In the genomic region with DNA sequence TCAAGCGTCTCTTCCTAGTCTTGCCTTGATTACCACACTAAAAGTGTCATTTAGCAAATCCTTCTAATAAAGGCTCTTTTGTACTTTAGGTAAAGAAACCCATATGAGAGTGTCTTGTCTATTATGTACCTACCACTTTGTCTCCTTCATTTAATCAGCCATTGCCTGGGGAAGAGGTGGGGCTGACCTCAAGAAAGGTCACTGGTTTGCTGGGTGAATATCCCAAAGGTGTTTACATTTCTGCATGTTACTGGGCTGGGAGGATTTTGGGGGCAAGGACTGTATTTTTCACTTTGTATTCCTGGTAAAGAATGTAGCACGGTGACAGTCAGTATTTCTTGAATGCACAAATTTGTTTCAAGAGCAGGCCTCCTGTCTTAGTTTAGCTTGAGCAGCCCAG, we compare ENCODE assay signal across 3 cellular contexts.
TF ChIP-seq lines count a peak whose summit lies in the region.

No MANE protein-coding gene starts in this region.

TF ChIP-seq in HepG2, 621 proteins besides CTCF, POLR2A, EP300 and RAD21 (continues in another document):
- TF ChIP-seq SOX6 (IDR thresholded peaks at IDR 0.05): no peak
- TF ChIP-seq SOX6 (CRISPR knock-in tag; IDR thresholded peaks at IDR 0.05): peak; percentile 45; the same call in 1 of the 2 replicates
- TF ChIP-seq FOXK1 (CRISPR knock-in tag; IDR thresholded peaks at IDR 0.05; ENCODE audit: borderline replicate concordance, low read depth): peak; percentile 29; the same call in 1 of the 2 replicates
- 0 out of 2 replicates have a peak, but pooled peaks have one; percentile 33 for TF ChIP-seq ZMYM4 (CRISPR knock-in tag; IDR thresholded peaks at IDR 0.05)
- TF ChIP-seq RXRA (CRISPR knock-in tag; IDR thresholded peaks at IDR 0.05): peak; percentile 24; the same call in 1 of the 2 replicates
- peak; percentile 55 for TF ChIP-seq FOXA3 (CRISPR knock-in tag; IDR thresholded peaks at IDR 0.05)
- no peak for TF ChIP-seq ZNF329 (CRISPR knock-in tag; IDR thresholded peaks at IDR 0.05; ENCODE audit: low read depth)
- TF ChIP-seq FOXA1 (IDR thresholded peaks at IDR 0.05): no peak
- peak; percentile 70 for TF ChIP-seq FOXA1 (CRISPR knock-in tag; IDR thresholded peaks at IDR 0.05)
- TF ChIP-seq NR2F2 (IDR thresholded peaks at IDR 0.05; ENCODE audit: borderline replicate concordance, low read depth): peak; percentile 42; the same call in 1 of the 2 replicates
- TF ChIP-seq, protein P1, sequence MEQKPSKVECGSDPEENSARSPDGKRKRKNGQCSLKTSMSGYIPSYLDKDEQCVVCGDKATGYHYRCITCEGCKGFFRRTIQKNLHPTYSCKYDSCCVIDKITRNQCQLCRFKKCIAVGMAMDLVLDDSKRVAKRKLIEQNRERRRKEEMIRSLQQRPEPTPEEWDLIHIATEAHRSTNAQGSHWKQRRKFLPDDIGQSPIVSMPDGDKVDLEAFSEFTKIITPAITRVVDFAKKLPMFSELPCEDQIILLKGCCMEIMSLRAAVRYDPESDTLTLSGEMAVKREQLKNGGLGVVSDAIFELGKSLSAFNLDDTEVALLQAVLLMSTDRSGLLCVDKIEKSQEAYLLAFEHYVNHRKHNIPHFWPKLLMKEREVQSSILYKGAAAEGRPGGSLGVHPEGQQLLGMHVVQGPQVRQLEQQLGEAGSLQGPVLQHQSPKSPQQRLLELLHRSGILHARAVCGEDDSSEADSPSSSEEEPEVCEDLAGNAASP (CRISPR knock-in tag; IDR thresholded peaks at IDR 0.05; ENCODE audit: borderline replicate concordance): peak; percentile 88; the same call in 1 of the 2 replicates
- no peak for TF ChIP-seq SOX13 (IDR thresholded peaks at IDR 0.05)
- peak in 1 of 2 experiments; percentile 53; a peak in 2 of 4 replicates for TF ChIP-seq SOX13 (CRISPR knock-in tag; conservative IDR thresholded peaks at IDR 0.05 in 1 of 2, IDR thresholded peaks at IDR 0.05 in 1 of 2)
- no peak for TF ChIP-seq ZFP36L1 (CRISPR knock-in tag; IDR thresholded peaks at IDR 0.05)
- TF ChIP-seq, protein P2, sequence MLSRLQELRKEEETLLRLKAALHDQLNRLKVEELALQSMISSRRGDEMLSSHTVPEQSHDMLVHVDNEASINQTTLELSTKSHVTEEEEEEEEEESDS (CRISPR knock-in tag; IDR thresholded peaks at IDR 0.05; ENCODE audit: borderline replicate concordance): no peak
- TF ChIP-seq NCOA1 (CRISPR knock-in tag; IDR thresholded peaks at IDR 0.05): no peak
- 0 out of 2 replicates have a peak, but pooled peaks have one; percentile 15 for TF ChIP-seq BCL6 (CRISPR knock-in tag; IDR thresholded peaks at IDR 0.05)
- TF ChIP-seq, protein P3, sequence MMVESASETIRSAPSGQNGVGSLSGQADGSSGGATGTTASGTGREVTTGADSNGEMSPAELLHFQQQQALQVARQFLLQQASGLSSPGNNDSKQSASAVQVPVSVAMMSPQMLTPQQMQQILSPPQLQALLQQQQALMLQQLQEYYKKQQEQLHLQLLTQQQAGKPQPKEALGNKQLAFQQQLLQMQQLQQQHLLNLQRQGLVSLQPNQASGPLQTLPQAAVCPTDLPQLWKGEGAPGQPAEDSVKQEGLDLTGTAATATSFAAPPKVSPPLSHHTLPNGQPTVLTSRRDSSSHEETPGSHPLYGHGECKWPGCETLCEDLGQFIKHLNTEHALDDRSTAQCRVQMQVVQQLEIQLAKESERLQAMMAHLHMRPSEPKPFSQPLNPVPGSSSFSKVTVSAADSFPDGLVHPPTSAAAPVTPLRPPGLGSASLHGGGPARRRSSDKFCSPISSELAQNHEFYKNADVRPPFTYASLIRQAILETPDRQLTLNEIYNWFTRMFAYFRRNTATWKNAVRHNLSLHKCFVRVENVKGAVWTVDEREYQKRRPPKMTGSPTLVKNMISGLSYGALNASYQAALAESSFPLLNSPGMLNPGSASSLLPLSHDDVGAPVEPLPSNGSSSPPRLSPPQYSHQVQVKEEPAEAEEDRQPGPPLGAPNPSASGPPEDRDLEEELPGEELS (CRISPR knock-in tag; IDR thresholded peaks at IDR 0.05): 0 out of 2 replicates have a peak, but pooled peaks have one; percentile 20
- TF ChIP-seq SP5 (CRISPR knock-in tag; IDR thresholded peaks at IDR 0.05; ENCODE audit: borderline replicate concordance, low read depth): peak; percentile 66
- TF ChIP-seq ARNT (IDR thresholded peaks at IDR 0.05): no peak

TF ChIP-seq in K562, 482 proteins besides CTCF, POLR2A, EP300 and RAD21:
- TF ChIP-seq ZFP1 (CRISPR knock-in tag; IDR thresholded peaks at IDR 0.05): no peak
- TF ChIP-seq, protein P4, sequence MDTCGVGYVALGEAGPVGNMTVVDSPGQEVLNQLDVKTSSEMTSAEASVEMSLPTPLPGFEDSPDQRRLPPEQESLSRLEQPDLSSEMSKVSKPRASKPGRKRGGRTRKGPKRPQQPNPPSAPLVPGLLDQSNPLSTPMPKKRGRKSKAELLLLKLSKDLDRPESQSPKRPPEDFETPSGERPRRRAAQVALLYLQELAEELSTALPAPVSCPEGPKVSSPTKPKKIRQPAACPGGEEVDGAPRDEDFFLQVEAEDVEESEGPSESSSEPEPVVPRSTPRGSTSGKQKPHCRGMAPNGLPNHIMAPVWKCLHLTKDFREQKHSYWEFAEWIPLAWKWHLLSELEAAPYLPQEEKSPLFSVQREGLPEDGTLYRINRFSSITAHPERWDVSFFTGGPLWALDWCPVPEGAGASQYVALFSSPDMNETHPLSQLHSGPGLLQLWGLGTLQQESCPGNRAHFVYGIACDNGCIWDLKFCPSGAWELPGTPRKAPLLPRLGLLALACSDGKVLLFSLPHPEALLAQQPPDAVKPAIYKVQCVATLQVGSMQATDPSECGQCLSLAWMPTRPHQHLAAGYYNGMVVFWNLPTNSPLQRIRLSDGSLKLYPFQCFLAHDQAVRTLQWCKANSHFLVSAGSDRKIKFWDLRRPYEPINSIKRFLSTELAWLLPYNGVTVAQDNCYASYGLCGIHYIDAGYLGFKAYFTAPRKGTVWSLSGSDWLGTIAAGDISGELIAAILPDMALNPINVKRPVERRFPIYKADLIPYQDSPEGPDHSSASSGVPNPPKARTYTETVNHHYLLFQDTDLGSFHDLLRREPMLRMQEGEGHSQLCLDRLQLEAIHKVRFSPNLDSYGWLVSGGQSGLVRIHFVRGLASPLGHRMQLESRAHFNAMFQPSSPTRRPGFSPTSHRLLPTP (IDR thresholded peaks at IDR 0.05; ENCODE audit: borderline replicate concordance, extremely low read depth, insufficient read length): no peak
- peak; percentile 37; the same call in 1 of the 2 replicates for TF ChIP-seq NR2C1 (IDR thresholded peaks at IDR 0.05)
- TF ChIP-seq NR2C1 (tag; IDR thresholded peaks at IDR 0.05): no peak
- TF ChIP-seq, protein P5, sequence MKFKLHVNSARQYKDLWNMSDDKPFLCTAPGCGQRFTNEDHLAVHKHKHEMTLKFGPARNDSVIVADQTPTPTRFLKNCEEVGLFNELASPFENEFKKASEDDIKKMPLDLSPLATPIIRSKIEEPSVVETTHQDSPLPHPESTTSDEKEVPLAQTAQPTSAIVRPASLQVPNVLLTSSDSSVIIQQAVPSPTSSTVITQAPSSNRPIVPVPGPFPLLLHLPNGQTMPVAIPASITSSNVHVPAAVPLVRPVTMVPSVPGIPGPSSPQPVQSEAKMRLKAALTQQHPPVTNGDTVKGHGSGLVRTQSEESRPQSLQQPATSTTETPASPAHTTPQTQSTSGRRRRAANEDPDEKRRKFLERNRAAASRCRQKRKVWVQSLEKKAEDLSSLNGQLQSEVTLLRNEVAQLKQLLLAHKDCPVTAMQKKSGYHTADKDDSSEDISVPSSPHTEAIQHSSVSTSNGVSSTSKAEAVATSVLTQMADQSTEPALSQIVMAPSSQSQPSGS (CRISPR knock-in tag; IDR thresholded peaks at IDR 0.05): no peak
- no peak for TF ChIP-seq NR2C2 (CRISPR knock-in tag; IDR thresholded peaks at IDR 0.05)
- TF ChIP-seq NR2C2 (tag; IDR thresholded peaks at IDR 0.05): 0 out of 2 replicates have a peak, but pooled peaks have one; percentile 25
- TF ChIP-seq FOXK2 (conservative IDR thresholded peaks at IDR 0.05 in 1 of 2, IDR thresholded peaks at IDR 0.05 in 1 of 2; ENCODE audit: low read depth in 2 of 2): peak in 1 of 2 experiments; percentile 20; a peak in 1 of 4 replicates
- no peak for TF ChIP-seq IFI16 (CRISPR knock-in tag; IDR thresholded peaks at IDR 0.05)
TF ChIP-seq in K562: peak in this region for 3.

TF ChIP-seq in SK-N-SH treated with all-trans-retinoic acid at 6 μM for 48 hours, 23 proteins besides CTCF, POLR2A, EP300 and RAD21:
- no peak for TF ChIP-seq OSR1 (CRISPR knock-in tag; IDR thresholded peaks at IDR 0.05)
- TF ChIP-seq, protein P6, sequence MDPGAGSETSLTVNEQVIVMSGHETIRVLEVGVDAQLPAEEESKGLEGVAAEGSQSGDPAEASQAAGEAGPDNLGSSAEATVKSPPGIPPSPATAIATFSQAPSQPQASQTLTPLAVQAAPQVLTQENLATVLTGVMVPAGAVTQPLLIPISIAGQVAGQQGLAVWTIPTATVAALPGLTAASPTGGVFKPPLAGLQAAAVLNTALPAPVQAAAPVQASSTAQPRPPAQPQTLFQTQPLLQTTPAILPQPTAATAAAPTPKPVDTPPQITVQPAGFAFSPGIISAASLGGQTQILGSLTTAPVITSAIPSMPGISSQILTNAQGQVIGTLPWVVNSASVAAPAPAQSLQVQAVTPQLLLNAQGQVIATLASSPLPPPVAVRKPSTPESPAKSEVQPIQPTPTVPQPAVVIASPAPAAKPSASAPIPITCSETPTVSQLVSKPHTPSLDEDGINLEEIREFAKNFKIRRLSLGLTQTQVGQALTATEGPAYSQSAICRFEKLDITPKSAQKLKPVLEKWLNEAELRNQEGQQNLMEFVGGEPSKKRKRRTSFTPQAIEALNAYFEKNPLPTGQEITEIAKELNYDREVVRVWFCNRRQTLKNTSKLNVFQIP (CRISPR knock-in tag; IDR thresholded peaks at IDR 0.05; ENCODE audit: borderline replicate concordance, low read depth): no peak
- no peak for TF ChIP-seq ZNF70 (CRISPR knock-in tag; IDR thresholded peaks at IDR 0.05)
- TF ChIP-seq BACH2 (CRISPR knock-in tag; IDR thresholded peaks at IDR 0.05; ENCODE audit: borderline replicate concordance): no peak
- no peak for TF ChIP-seq ZFP3 (CRISPR knock-in tag; IDR thresholded peaks at IDR 0.05)
- no peak for TF ChIP-seq ARNTL (CRISPR knock-in tag; IDR thresholded peaks at IDR 0.05; ENCODE audit: borderline replicate concordance, low read depth)
- no peak for TF ChIP-seq ESRRG (CRISPR knock-in tag; IDR thresholded peaks at IDR 0.05)
- no peak for TF ChIP-seq ISL1 (CRISPR knock-in tag; IDR thresholded peaks at IDR 0.05)
- TF ChIP-seq TCF4 (CRISPR knock-in tag; IDR thresholded peaks at IDR 0.05; ENCODE audit: borderline replicate concordance): no peak
- no peak for TF ChIP-seq ZNF565 (CRISPR knock-in tag; conservative IDR thresholded peaks at IDR 0.05; ENCODE audit: low read depth)
- TF ChIP-seq CSDC2 (CRISPR knock-in tag; IDR thresholded peaks at IDR 0.05): no peak
- no peak for TF ChIP-seq ZFP30 (CRISPR knock-in tag; IDR thresholded peaks at IDR 0.05)
- TF ChIP-seq, protein P7, sequence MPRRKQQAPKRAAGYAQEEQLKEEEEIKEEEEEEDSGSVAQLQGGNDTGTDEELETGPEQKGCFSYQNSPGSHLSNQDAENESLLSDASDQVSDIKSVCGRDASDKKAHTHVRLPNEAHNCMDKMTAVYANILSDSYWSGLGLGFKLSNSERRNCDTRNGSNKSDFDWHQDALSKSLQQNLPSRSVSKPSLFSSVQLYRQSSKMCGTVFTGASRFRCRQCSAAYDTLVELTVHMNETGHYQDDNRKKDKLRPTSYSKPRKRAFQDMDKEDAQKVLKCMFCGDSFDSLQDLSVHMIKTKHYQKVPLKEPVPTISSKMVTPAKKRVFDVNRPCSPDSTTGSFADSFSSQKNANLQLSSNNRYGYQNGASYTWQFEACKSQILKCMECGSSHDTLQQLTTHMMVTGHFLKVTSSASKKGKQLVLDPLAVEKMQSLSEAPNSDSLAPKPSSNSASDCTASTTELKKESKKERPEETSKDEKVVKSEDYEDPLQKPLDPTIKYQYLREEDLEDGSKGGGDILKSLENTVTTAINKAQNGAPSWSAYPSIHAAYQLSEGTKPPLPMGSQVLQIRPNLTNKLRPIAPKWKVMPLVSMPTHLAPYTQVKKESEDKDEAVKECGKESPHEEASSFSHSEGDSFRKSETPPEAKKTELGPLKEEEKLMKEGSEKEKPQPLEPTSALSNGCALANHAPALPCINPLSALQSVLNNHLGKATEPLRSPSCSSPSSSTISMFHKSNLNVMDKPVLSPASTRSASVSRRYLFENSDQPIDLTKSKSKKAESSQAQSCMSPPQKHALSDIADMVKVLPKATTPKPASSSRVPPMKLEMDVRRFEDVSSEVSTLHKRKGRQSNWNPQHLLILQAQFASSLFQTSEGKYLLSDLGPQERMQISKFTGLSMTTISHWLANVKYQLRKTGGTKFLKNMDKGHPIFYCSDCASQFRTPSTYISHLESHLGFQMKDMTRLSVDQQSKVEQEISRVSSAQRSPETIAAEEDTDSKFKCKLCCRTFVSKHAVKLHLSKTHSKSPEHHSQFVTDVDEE (CRISPR knock-in tag; IDR thresholded peaks at IDR 0.05): no peak
- no peak for TF ChIP-seq GLIS3 (CRISPR knock-in tag; IDR thresholded peaks at IDR 0.05)
